In genomic region chr4:137587796-137588195, GRCh38 we compare ENCODE assay signal across 19 cellular contexts. TPM values are rescaled to one million over a fixed set of nuclear protein-coding genes. Genes with fewer than 3 reads are reported as not detected.
A peak's percentile ranks its signal among the peaks of the same experiment; 100 is the strongest.
DNase-seq lines count a peak whose midpoint lies in the region; ATAC-seq, FAIRE-seq and TF ChIP-seq lines count a peak whose summit lies in the region.
"Had no signal": no experiment of that assay in that cellular context is flagged by ENCODE, and none has a peak within 500 bp of the region (broad histone marks: within the 10 kb centered on the region; RNA-seq: fewer than 3 reads in every experiment).

No MANE protein-coding gene starts in this region.

- H3K27me3 ChIP-seq in astrocyte (ENCODE audit: insufficient read depth, low read length) = no peaks in the 10 kb centered on the region
- no peaks in the 10 kb centered on the region for H3K27me3 ChIP-seq in neuronal stem cell (ENCODE audit: control insufficient read depth in 3 of 3, insufficient read depth in 3 of 3, low read depth in 1 of 3, low read length in 3 of 3)
- no peaks in the 10 kb centered on the region for H3K27me3 ChIP-seq in foreskin keratinocyte

- intact Hi-C loops in left cardiac atrium (cut with DNase I) = no loop called here

- H3K4me2 ChIP-seq in astrocyte (ENCODE audit: low read length) = no peak overlapping the region
- no peak overlapping the region for H3K4me2 ChIP-seq in neuronal stem cell (ENCODE audit: insufficient read depth, low read length, poor library complexity, severe bottlenecking)
- H3K4me2 ChIP-seq: GM23338 had no signal

- no peak overlapping the region for H2BK120ac ChIP-seq in neuronal stem cell (ENCODE audit: low read depth, low read length)

- H2AK5ac ChIP-seq in neuronal stem cell (ENCODE audit: low read depth, low read length) = no peak overlapping the region

- TF ChIP-seq CTCF in astrocyte (IDR thresholded peaks at IDR 0.05; ENCODE audit: insufficient read depth, low read depth, low read length) = no peak
- TF ChIP-seq CTCF in fibroblast of the aortic adventitia (IDR thresholded peaks at IDR 0.05; ENCODE audit: insufficient read depth, low read length) = no peak
- TF ChIP-seq CTCF in foreskin keratinocyte (conservative IDR thresholded peaks at IDR 0.05) = no peak

- H3K9me3 ChIP-seq in astrocyte (ENCODE audit: insufficient read depth, low read depth, low read length) (no peaks in the 10 kb centered on the region), neuronal stem cell (replicated peaks in 1 of 2; ENCODE audit: control insufficient read depth in 2 of 2, insufficient read depth in 1 of 2, low read depth in 1 of 2, low read length in 2 of 2) (no peaks in the 10 kb centered on the region)

- H3K4me3 Mint-ChIP-seq in astrocyte (ENCODE audit: unreplicated experiment) = no peak overlapping the region
- H3K4me3 Mint-ChIP-seq: CD14-positive monocyte; CD8-positive, alpha-beta T cell; GM23338 had no signal

- H2BK12ac ChIP-seq in neuronal stem cell (ENCODE audit: low read length) = no peak overlapping the region

- no CpG with 5 or more reads among the region's 1 CpG for WGBS in neuronal stem cell (ENCODE audit: extremely low coverage in 2 of 2, insufficient read length in 2 of 2, insufficient replicate concordance in 1 of 2), 2 donors

- H2BK15ac ChIP-seq in neuronal stem cell (ENCODE audit: low read length) = no peak overlapping the region

- no peak overlapping the region for H3K18ac ChIP-seq in neuronal stem cell (ENCODE audit: low read length)

- peak; percentile 41 for DNase-seq in EL
- peak; percentile 61 for DNase-seq in astrocyte (ENCODE audit: low read depth)
- peak; percentile 66 for DNase-seq in fibroblast of the aortic adventitia (ENCODE audit: low read depth)
- DNase-seq in neuronal stem cell (ENCODE audit: low spot score) = no peak
- no peak for DNase-seq in NCI-H524 (lab: John Stamatoyannopoulos, UW)
- DNase-seq in left cardiac atrium = no peak
- DNase-seq in foreskin keratinocyte = no peak
- DNase-seq in activated T-cell treated with anti-CD3 and anti-CD28 coated beads, Interleukin-2, amount 50 U/mL, for 48 hours = no peak
- DNase-seq: CD8-positive, alpha-beta T cell; COR-L47; DND-41; H7; IMR-90 had no signal

- H3K9me3 Mint-ChIP-seq in astrocyte (ENCODE audit: unreplicated experiment) = no peaks in the 10 kb centered on the region
- H3K9me3 Mint-ChIP-seq: CD14-positive monocyte, GM23338 had no signal

- H3K36me3 ChIP-seq in astrocyte (ENCODE audit: insufficient read depth, low read length) (no peaks in the 10 kb centered on the region), neuronal stem cell (replicated peaks in 1 of 2; ENCODE audit: control insufficient read depth in 2 of 2, insufficient read depth in 2 of 2, low read length in 2 of 2) (no peaks in the 10 kb centered on the region)

- no peak overlapping the region for H3K14ac ChIP-seq in neuronal stem cell (ENCODE audit: low read length)

- no peak overlapping the region for H4K91ac ChIP-seq in neuronal stem cell (ENCODE audit: low read depth, low read length, poor library complexity)

- no peak for ATAC-seq in left cardiac atrium
- ATAC-seq in foreskin keratinocyte = no peak
- ATAC-seq: CD8-positive, alpha-beta T cell; GM12878; GM23338 had no signal

- H2AFZ ChIP-seq in astrocyte (ENCODE audit: low read depth, low read length) = no peak overlapping the region
- peak overlapping the region; percentile 49 for H2AFZ ChIP-seq in neuronal stem cell (ENCODE audit: low read length)
- H2AFZ ChIP-seq: GM23338 had no signal

- H3K4ac ChIP-seq in neuronal stem cell (ENCODE audit: low read length) = no peak overlapping the region

- H3K27ac ChIP-seq in astrocyte (ENCODE audit: low read depth, low read length) = no peak overlapping the region
- H3K27ac ChIP-seq in neuronal stem cell (replicated peaks; ENCODE audit: low read length) = no peak overlapping the region
- no peak overlapping the region for H3K27ac ChIP-seq in foreskin keratinocyte

- no peak overlapping the region for H3K23ac ChIP-seq in neuronal stem cell (ENCODE audit: low read depth, low read length, poor library complexity)

- H3K27ac Mint-ChIP-seq in astrocyte (ENCODE audit: unreplicated experiment) = no peak overlapping the region
- H3K27ac Mint-ChIP-seq: CD14-positive monocyte; CD8-positive, alpha-beta T cell; GM23338 had no signal

- no peak overlapping the region for H3K9ac ChIP-seq in astrocyte (ENCODE audit: low read length)
- no peak overlapping the region for H3K9ac ChIP-seq in neuronal stem cell (ENCODE audit: low read depth, low read length, poor library complexity)

- no peak overlapping the region for H4K8ac ChIP-seq in neuronal stem cell (ENCODE audit: low read depth, low read length)

- no peaks in the 10 kb centered on the region for H3K79me1 ChIP-seq in neuronal stem cell (ENCODE audit: low read depth, low read length)

- no peaks in the 10 kb centered on the region for H3K79me2 ChIP-seq in astrocyte (ENCODE audit: insufficient read depth, low read length)

- H3K4me3 ChIP-seq in astrocyte (ENCODE audit: insufficient read depth, low read depth, low read length) (no peak overlapping the region), fibroblast of the aortic adventitia (ENCODE audit: low read depth, low read length) (no peak overlapping the region), neuronal stem cell (ENCODE audit: low read length in 2 of 2) (no peak overlapping the region)
- H3K4me3 ChIP-seq: GM12878, GM23338 had no signal

- FAIRE-seq in astrocyte (lab: Jason Lieb, UNC) = no peak
- FAIRE-seq: A204.1, D721Med, GM12878, GM18507 had no signal

- H3K4me1 ChIP-seq in astrocyte (ENCODE audit: insufficient read depth, low read length) (no peaks in the 10 kb centered on the region), neuronal stem cell (ENCODE audit: control insufficient read depth in 2 of 2, insufficient read depth in 1 of 2, low read depth in 1 of 2, low read length in 2 of 2) (no peaks in the 10 kb centered on the region), foreskin keratinocyte (no peaks in the 10 kb centered on the region)

- no peaks in the 10 kb centered on the region for H4K20me1 ChIP-seq in astrocyte (ENCODE audit: insufficient read depth, low read length)

- no peaks in the 10 kb centered on the region for H3K4me1 Mint-ChIP-seq in astrocyte (ENCODE audit: low read depth, unreplicated experiment)
- H3K4me1 Mint-ChIP-seq: CD14-positive monocyte had no signal

- H3K27me3 Mint-ChIP-seq in astrocyte (ENCODE audit: low read depth, unreplicated experiment) = no peaks in the 10 kb centered on the region

- H3K36me3 Mint-ChIP-seq in astrocyte (ENCODE audit: low read depth, unreplicated experiment) = no peaks in the 10 kb centered on the region
- H3K36me3 Mint-ChIP-seq: CD14-positive monocyte; CD8-positive, alpha-beta T cell had no signal

- no peak overlapping the region for H2BK5ac ChIP-seq in neuronal stem cell (ENCODE audit: low read length)

RNA-seq across cellular contexts. Expression of gene PCDH18, which starts 55.5 kb away (rescaled TPM):
- total RNA-seq in astrocyte (4.6 and 4.9 TPM in 2 replicates), fibroblast of the aortic adventitia (ENCODE audit: low replicate concordance) (102 and 210 TPM in 2 replicates), left cardiac atrium (10 to 100 TPM in 1 of 2 donors, 1 to 10 TPM in 1; 5.3 to 21.1 TPM), foreskin keratinocyte (0.28 and 0.48 TPM in 2 replicates)
- 30.2 TPM for polyA plus RNA-seq in neuronal stem cell (2013, experiment 1 of 2)
- 30.2 TPM for polyA plus RNA-seq in neuronal stem cell (2013, experiment 2 of 2)
- 0.04 and 0.10 TPM in 2 replicates for polyA plus RNA-seq in foreskin keratinocyte
- total RNA-seq: CD8-positive, alpha-beta T cell had no signal
- polyA plus RNA-seq: CD14-positive monocyte had no signal

Comparison
In these comparisons a context has a peak if more than half of its experiments do, and no peak if none do; other contexts are left out.
1. DNase-seq: peak in EL (single experiment), astrocyte (single experiment) and fibroblast of the aortic adventitia (single experiment); none in neuronal stem cell (single experiment), NCI-H524 (0 of 2), left cardiac atrium (single experiment), foreskin keratinocyte (0 of 2) and activated T-cell treated with anti-CD3 and anti-CD28 coated beads, Interleukin-2, amount 50 U/mL, for 48 hours (0 of 2).